Comparison of ENCODE assay signal across 8 cellular contexts in the genomic region with DNA sequence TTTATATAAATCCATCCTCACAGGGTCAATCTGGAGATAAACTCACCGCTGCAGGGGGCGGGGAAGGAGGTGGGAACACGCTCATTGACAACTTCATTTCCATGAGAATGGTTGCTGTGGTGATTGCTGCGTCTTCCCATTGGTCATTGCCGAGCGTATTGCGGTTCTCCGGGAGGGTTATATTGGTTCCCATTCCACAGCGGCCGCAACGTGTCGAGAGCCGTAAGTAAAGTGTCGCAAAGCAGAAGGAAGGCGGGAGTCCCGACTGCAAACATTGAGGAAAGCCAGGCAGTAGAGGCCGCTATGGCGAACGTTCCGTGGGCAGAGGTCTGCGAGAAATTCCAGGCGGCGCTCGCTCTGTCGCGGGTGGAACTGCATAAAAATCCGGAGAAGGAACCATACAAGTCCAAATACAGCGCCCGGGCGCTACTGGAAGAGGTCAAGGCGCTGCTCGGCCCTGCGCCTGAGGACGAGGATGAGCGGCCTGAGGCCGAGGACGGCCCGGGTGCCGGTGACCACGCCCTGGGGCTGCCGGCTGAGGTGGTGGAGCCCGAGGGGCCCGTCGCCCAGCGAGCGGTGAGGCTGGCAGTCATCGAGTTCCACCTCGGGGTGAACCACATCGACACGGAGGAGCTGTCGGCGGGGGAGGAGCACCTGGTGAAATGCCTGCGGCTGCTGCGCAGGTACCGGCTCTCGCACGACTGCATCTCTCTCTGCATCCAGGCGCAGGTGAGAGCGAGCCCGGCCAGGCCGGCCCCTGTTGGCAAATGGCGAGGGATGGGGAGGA. TPM values are rescaled to one million over a fixed set of nuclear protein-coding genes. Genes with fewer than 3 reads are reported as not detected.
DNase-seq lines count a peak whose midpoint lies in the region; ATAC-seq and TF ChIP-seq lines count a peak whose summit lies in the region.

A gene with protein sequence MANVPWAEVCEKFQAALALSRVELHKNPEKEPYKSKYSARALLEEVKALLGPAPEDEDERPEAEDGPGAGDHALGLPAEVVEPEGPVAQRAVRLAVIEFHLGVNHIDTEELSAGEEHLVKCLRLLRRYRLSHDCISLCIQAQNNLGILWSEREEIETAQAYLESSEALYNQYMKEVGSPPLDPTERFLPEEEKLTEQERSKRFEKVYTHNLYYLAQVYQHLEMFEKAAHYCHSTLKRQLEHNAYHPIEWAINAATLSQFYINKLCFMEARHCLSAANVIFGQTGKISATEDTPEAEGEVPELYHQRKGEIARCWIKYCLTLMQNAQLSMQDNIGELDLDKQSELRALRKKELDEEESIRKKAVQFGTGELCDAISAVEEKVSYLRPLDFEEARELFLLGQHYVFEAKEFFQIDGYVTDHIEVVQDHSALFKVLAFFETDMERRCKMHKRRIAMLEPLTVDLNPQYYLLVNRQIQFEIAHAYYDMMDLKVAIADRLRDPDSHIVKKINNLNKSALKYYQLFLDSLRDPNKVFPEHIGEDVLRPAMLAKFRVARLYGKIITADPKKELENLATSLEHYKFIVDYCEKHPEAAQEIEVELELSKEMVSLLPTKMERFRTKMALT (plus strand): TSS at position 274 of the 787 bp plus-strand sequence. CDS start 30 bp downstream, at position 304.

- H3K27me3 ChIP-seq in IMR-90 (ENCODE audit: control insufficient read depth, insufficient read depth, low read length) = no peaks in the 10 kb centered on the region
- no peaks in the 10 kb centered on the region for H3K27me3 ChIP-seq in PC-3 (ENCODE audit: low read length)

- peak within 1 kb of the TSS; percentile 18; the same call in 1 of the 3 replicates for H2BK15ac ChIP-seq in IMR-90 (ENCODE audit: low read depth, low read length)

- H3K9me2 ChIP-seq in PC-3 (replicated peaks; ENCODE audit: low read length) = no peaks in the 10 kb centered on the region

- peak; percentile 81 for ATAC-seq in GM21528 (IDR thresholded peaks at IDR 0.05; ENCODE audit: low FRiP score, unreplicated experiment)
- peak; percentile 91 for ATAC-seq in IMR-90 (ENCODE audit: low read depth)
- peak; percentile 85 for ATAC-seq in PC-3
- ATAC-seq in mucosa of descending colon = peak; percentile 99

- peak; percentile 96 for DNase-seq in DMS153 (lab: John Stamatoyannopoulos, UW)
- DNase-seq in IMR-90 = peak; percentile 98
- DNase-seq in PC-3 = peak; percentile 99
- peak; percentile 77 for DNase-seq in activated T-cell treated with anti-CD3 and anti-CD28 coated beads for 48 hours (ENCODE audit: low read depth)
- peak; percentile 95 for DNase-seq in epithelial cell of prostate (ENCODE audit: low read depth, low spot score)
- peak; percentile 90 to 97 (median 93) for DNase-seq in mucosa of descending colon
- peak; percentile 68 for DNase-seq in stimulated activated CD8-positive, alpha-beta memory T cell treated with anti-CD3 and anti-CD28 coated beads, Interleukin-4, amount 100 ng/mL, for 24 hours (ENCODE audit: low read depth)

- H3K4me2 ChIP-seq in IMR-90 (ENCODE audit: low read depth, low read length) (peak within 1 kb of the TSS; percentile 100), PC-3 (ENCODE audit: low read length) (peak within 1 kb of the TSS; percentile 92)

- peak within 1 kb of the TSS; percentile 48 for H2BK5ac ChIP-seq in IMR-90 (ENCODE audit: low read depth, low read length, poor library complexity, severe bottlenecking)

- no peaks in the 10 kb centered on the region for H3K9me3 ChIP-seq in IMR-90 (ENCODE audit: control insufficient read depth, insufficient read depth, low read length)
- no peaks in the 10 kb centered on the region for H3K9me3 ChIP-seq in PC-3 (ENCODE audit: low read length)
- H3K9me3 ChIP-seq in mucosa of descending colon = no peaks in the 10 kb centered on the region

- H3K18ac ChIP-seq in IMR-90 (ENCODE audit: low read depth, low read length) = peak within 1 kb of the TSS; percentile 44; the same call in 1 of the 2 replicates

- H3K79me2 ChIP-seq in PC-3 (ENCODE audit: low read length) = peaks cover 59% of the 10 kb centered on the region

- in situ Hi-C loops in IMR-90 (cut with MboI; ENCODE audit: low sequenced_read_pairs) = no loop called here

- no peak within 1 kb of the TSS for H2BK120ac ChIP-seq in IMR-90 (ENCODE audit: low read depth, low read length)

- CTCF ChIA-PET in IMR-90 (lab: Yijun Ruan, JAX) (interaction anchor here (0.5 kb wide), 1 partner anchor 468 kb away, joined by 3 read pairs; no protein-coding TSS in a partner anchor), PC-3 (lab: Charles Lee) (no interaction called here)

- no peak within 1 kb of the TSS for H2BK20ac ChIP-seq in IMR-90 (ENCODE audit: low read depth, low read length)

- H3K4me3 ChIP-seq in IMR-90 (ENCODE audit: insufficient read depth, low read depth, low read length) (peak within 1 kb of the TSS; percentile 85), PC-3 (ENCODE audit: low read length) (peak within 1 kb of the TSS; percentile 80), mucosa of descending colon (peak within 1 kb of the TSS; percentile 89)

- peak within 1 kb of the TSS; percentile 68 to 77; a peak in 3 of 4 replicates for H4K8ac ChIP-seq in IMR-90 (ENCODE audit: low read depth in 2 of 2, low read length in 2 of 2)

- peak within 1 kb of the TSS; percentile 71 for H3K4ac ChIP-seq in IMR-90 (ENCODE audit: low read depth, low read length)

- H4K20me1 ChIP-seq in IMR-90 (ENCODE audit: insufficient read depth, low read length) = peaks cover 13% of the 10 kb centered on the region; the same call in 1 of the 2 replicates
- 0 out of 2 replicates have a peak, but pooled peaks cover 9% of the 10 kb centered on the region for H4K20me1 ChIP-seq in PC-3 (ENCODE audit: low read length)

- peak within 1 kb of the TSS; percentile 61 for H4K91ac ChIP-seq in IMR-90 (ENCODE audit: insufficient read depth, low read depth, low read length)

- peaks cover 3% of the 10 kb centered on the region; the same call in 1 of the 2 replicates for H3K36me3 ChIP-seq in IMR-90 (ENCODE audit: control insufficient read depth, insufficient read depth, low read length)
- H3K36me3 ChIP-seq in PC-3 (ENCODE audit: low read depth, low read length) = peaks cover 20% of the 10 kb centered on the region
- no peaks in the 10 kb centered on the region for H3K36me3 ChIP-seq in mucosa of descending colon (ENCODE audit: low read depth)

- H3K23ac ChIP-seq in IMR-90 (ENCODE audit: low read depth, low read length) = peak within 1 kb of the TSS; percentile 91

- H3K4me1 ChIP-seq in IMR-90 (ENCODE audit: control insufficient read depth, insufficient read depth, low read length) (peaks cover 10% of the 10 kb centered on the region), PC-3 (ENCODE audit: insufficient read depth, low read length) (peaks cover 37% of the 10 kb centered on the region), mucosa of descending colon (ENCODE audit: low read depth) (peaks cover 15% of the 10 kb centered on the region)

- TF ChIP-seq CTCF in IMR-90 (conservative IDR thresholded peaks at IDR 0.05; ENCODE audit: low read depth, low read length) = peak; percentile 63
- TF ChIP-seq CTCF in PC-3 (conservative IDR thresholded peaks at IDR 0.05; ENCODE audit: low read depth, low read length) = peak; percentile 73
- no peak for TF ChIP-seq CTCF in mucosa of descending colon (IDR thresholded peaks at IDR 0.05)

- peak within 1 kb of the TSS; percentile 80 for H4K5ac ChIP-seq in IMR-90 (ENCODE audit: low read depth, low read length)

- peak; percentile 45 for TF ChIP-seq RAD21 in IMR-90 (IDR thresholded peaks at IDR 0.05; ENCODE audit: low read length)

- H3K56ac ChIP-seq in IMR-90 (ENCODE audit: extremely low read depth, insufficient read depth, low read length) = peak within 1 kb of the TSS; percentile 42

- intact Hi-C loops in IMR-90 (cut with micrococcal nuclease) (loop anchor here (5.0 kb wide), 1 partner anchor 104 kb away; no protein-coding TSS in a partner anchor), PC-3 (cut with micrococcal nuclease) (loop anchor here (1.0 kb wide), 3 partner anchors 31 to 136 kb away; partner anchors contain the start of genes SRGN and VPS26A), mucosa of descending colon (cut with DNase I, micrococcal nuclease) (no loop called here)

- BruUV-seq in IMR-90 (replicated peaks; lab: Mats Ljungman, UMichigan) (no TSS peak), PC-3 (replicated peaks; lab: Mats Ljungman, UMichigan) (TSS peak; percentile 58)

- H2AFZ ChIP-seq in IMR-90 (replicated peaks; ENCODE audit: low read length, poor library complexity) = peak within 1 kb of the TSS; percentile 89
- H2AFZ ChIP-seq in PC-3 (ENCODE audit: low read length) = peak within 1 kb of the TSS; percentile 83

- peaks cover 14% of the 10 kb centered on the region for H3F3A ChIP-seq in PC-3 (ENCODE audit: low read length, unreplicated experiment)

- H3K9ac ChIP-seq in IMR-90 (ENCODE audit: low read depth, low read length) = peak within 1 kb of the TSS; percentile 78
- H3K9ac ChIP-seq in PC-3 (ENCODE audit: low read length) = peak within 1 kb of the TSS; percentile 84

- peak within 1 kb of the TSS; percentile 88 for H2AK9ac ChIP-seq in IMR-90 (replicated peaks; ENCODE audit: low read depth, low read length, poor library complexity)

- peak within 1 kb of the TSS; percentile 71 for H3K27ac ChIP-seq in IMR-90 (ENCODE audit: insufficient read depth, low read length)
- H3K27ac ChIP-seq in PC-3 (ENCODE audit: low read length) = peak within 1 kb of the TSS; percentile 51
- peak within 1 kb of the TSS; percentile 69 for H3K27ac ChIP-seq in epithelial cell of prostate

- H2AK5ac ChIP-seq in IMR-90 (ENCODE audit: low read depth, low read length) = peak within 1 kb of the TSS; percentile 86; the same call in 1 of the 2 replicates

- 0% methylated on average over 44 of the region's 62 CpGs; no CpG with 5 or more reads in 1 of the 2 experiments for WGBS in IMR-90 (ENCODE audit: extremely low coverage in 2 of 2, insufficient read length in 1 of 2), 2 experiments

- dilution Hi-C loops in IMR-90 (cut with HindIII; ENCODE audit: low sequenced_read_pairs, unreplicated experiment) = no loop called here

- H3K14ac ChIP-seq in IMR-90 (replicated peaks; ENCODE audit: low read depth, low read length) = peak within 1 kb of the TSS; percentile 79

- H3K9me1 ChIP-seq in IMR-90 (ENCODE audit: insufficient read depth, low read length) = peaks cover 9% of the 10 kb centered on the region

- TF ChIP-seq POLR2A in IMR-90 (IDR thresholded peaks at IDR 0.05; ENCODE audit: low read depth, low read length) = peak; percentile 88

- POLR2A ChIA-PET in IMR-90 (lab: Charles Lee; ENCODE audit: unreplicated experiment) (no interaction called here), PC-3 (lab: Charles Lee; ENCODE audit: unreplicated experiment) (no interaction called here)

- peaks cover 9 to 36% of the 10 kb centered on the region in 2 experiments for H3K79me1 ChIP-seq in IMR-90 (ENCODE audit: low read depth in 1 of 2, low read length in 2 of 2)

RNA-seq across cellular contexts. Expression of the gene that starts here (rescaled TPM):
- total RNA-seq in IMR-90 (2012; rRNA removed) (51.3 and 67.2 TPM in 2 replicates), PC-3 (2014; rRNA removed) (65.9 and 72.9 TPM in 2 replicates), mucosa of descending colon (10 to 100 TPM; 15.7 to 24.0 (median 19.5) TPM)
- polyA plus RNA-seq in IMR-90 (2012; rRNA removed) = 29.6 and 30.6 TPM in 2 replicates
- polyA plus RNA-seq in IMR-90 (2012; cell fraction: cytosol; rRNA removed) = 13.5 and 22.6 TPM in 2 replicates
- 10.2 and 28.6 TPM in 2 replicates for polyA plus RNA-seq in IMR-90 (2012; cell fraction: nucleus; rRNA removed; ENCODE audit: low replicate concordance)

Comparison
In these comparisons a context has a peak if more than half of its experiments do, and no peak if none do; other contexts are left out.
1. Peak in every context shown above with its lines: DNase-seq, ATAC-seq, H3K4me3 ChIP-seq and H3K27ac ChIP-seq.
2. intact Hi-C loops: an anchor here in IMR-90 (5.0 kb wide) and PC-3 (1.0 kb wide); none called in mucosa of descending colon.